8 cellular contexts compared by ENCODE assay signal in the genomic region with DNA sequence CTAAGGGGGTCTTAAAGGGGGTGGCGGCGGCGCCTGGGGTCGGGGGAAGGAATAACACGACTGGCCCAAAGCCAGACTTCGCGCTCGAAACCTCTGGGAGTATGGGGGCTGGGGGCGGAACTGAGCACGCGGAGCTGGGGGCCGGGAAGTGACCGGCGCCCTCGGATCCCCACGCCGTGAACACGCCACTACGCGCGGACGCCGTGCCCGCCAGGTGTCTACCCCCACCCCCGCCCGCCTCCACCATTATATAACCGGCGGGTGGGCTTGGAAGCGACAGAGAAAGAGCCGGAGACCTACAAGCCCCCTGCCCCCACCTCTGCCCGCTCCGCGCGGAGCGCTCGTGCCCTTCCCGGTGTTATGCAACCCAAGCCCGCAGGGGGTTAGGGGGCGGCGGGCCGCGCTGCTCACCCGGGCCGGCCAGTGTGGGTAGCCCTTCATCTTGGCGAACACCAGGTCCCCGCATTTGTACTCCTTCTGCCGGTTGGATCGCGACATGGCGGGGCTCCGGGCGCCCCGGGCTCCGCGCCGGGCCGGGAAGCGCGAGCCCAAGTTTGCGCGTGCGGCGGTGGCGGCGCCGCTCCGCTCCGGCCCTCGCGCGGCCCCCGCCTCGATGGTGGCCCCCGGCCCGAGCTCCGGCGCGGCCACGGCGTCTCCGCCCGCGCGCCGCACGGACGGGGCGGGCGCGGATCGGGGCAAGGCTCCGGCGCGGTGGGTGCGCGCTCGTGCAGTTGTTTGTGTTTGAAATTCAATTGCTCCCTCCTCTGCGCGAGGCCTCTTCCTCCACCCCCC.
A peak's percentile ranks its signal among the peaks of the same experiment; 100 is the strongest.
DNase-seq lines count a peak whose midpoint lies in the region; ATAC-seq lines count a peak whose summit lies in the region.

A gene (minus strand): TSS at position 744 of the 792 bp plus-strand sequence. CDS start 246 bp downstream, at position 498.

- ATAC-seq in GM18858 (IDR thresholded peaks at IDR 0.05; ENCODE audit: unreplicated experiment) (peak; percentile 8), HG03175 (IDR thresholded peaks at IDR 0.05; ENCODE audit: unreplicated experiment) (peak; percentile 26)

- in situ Hi-C loops in ACHN (cut with HindIII; ENCODE audit: low pct_ligation_motif_present, low pct_unique_long_range_greater_than_20kb, low sequenced_read_pairs), result no loop called here

- peak; percentile 41 for DNase-seq in ACHN
- peak in 3 of 5 donors; percentile 19 to 29 (median 25) for DNase-seq in T-helper 1 cell
- peak; percentile 79 for DNase-seq in left kidney (ENCODE audit: low read depth, low spot score)
- DNase-seq in stimulated activated CD8-positive, alpha-beta memory T cell treated with anti-CD3 and anti-CD28 coated beads, Interleukin-4, amount 100 ng/mL, for 48 hours, result peak; percentile 58
- no peak for DNase-seq in epidermal melanocyte (ENCODE audit: insufficient read length, low spot score)

- H3K27ac ChIP-seq in cingulate gyrus (ENCODE audit: low read depth, low read length), result peak within 1 kb of the TSS; percentile 97
